Comparison of ENCODE assay signal across 8 cellular contexts in genomic region chrX:110310896-110311295, GRCh38. TPM values are rescaled to one million over a fixed set of nuclear protein-coding genes. Genes with fewer than 3 reads are reported as not detected.
A peak's percentile ranks its signal among the peaks of the same experiment; 100 is the strongest.
DNase-seq lines count a peak whose midpoint lies in the region; ATAC-seq, FAIRE-seq and TF ChIP-seq lines count a peak whose summit lies in the region.

No MANE protein-coding gene starts in this region.

- no peaks in the 10 kb centered on the region for H3K9me3 Mint-ChIP-seq in activated naive CD4-positive, alpha-beta T cell treated with anti-CD3 and anti-CD28 coated beads, Interleukin-2, amount 50 U/mL, for 72 hours

- no peak for TF ChIP-seq POLR2A in H54 (IDR thresholded peaks at IDR 0.05; ENCODE audit: low read depth, low read length)

- no peaks in the 10 kb centered on the region for H3K36me3 Mint-ChIP-seq in activated naive CD4-positive, alpha-beta T cell treated with anti-CD3 and anti-CD28 coated beads, Interleukin-2, amount 50 U/mL, for 72 hours

- ATAC-seq in HG03460 (IDR thresholded peaks at IDR 0.05; ENCODE audit: unreplicated experiment), result peak; percentile 89
- ATAC-seq in activated naive CD4-positive, alpha-beta T cell treated with anti-CD3 and anti-CD28 coated beads, Interleukin-2, amount 50 U/mL, for 72 hours, result peak; percentile 81 to 89

- DNase-seq in activated T-cell treated with anti-CD3 and anti-CD28 coated beads for 1 hour (ENCODE audit: low read depth), result peak; percentile 2
- no peak for DNase-seq in activated T-cell treated with anti-CD3 and anti-CD28 coated beads, Interleukin-2, amount 50 U/mL, for 1 hour
- peak in 1 of 2 donors; percentile 12 for DNase-seq in activated naive CD4-positive, alpha-beta T cell treated with anti-CD3 and anti-CD28 coated beads, Interleukin-2, amount 50 U/mL, for 72 hours (ENCODE audit: low spot score in 2 of 2)
- peak; percentile 11 for DNase-seq in stimulated activated naive CD4-positive, alpha-beta T cell treated with Interleukin-2 at 50 U/mL for 16 hours (lab: John Stamatoyannopoulos, UW)
- DNase-seq in MV-4-11 (lab: John Stamatoyannopoulos, UW), result no peak
- no peak for DNase-seq in H54 (ENCODE audit: insufficient read length, low spot score)
- no peak for DNase-seq in NCI-H345 treated with DMSO at 0.1 percent for 48 hours (lab: John Stamatoyannopoulos, UW; ENCODE audit: unreplicated experiment)

- H3K27ac Mint-ChIP-seq in activated naive CD4-positive, alpha-beta T cell treated with anti-CD3 and anti-CD28 coated beads, Interleukin-2, amount 50 U/mL, for 72 hours, result no peak overlapping the region

- no peak for FAIRE-seq in H54 (lab: Jason Lieb, UNC)

RNA-seq across cellular contexts. Expression of gene AMMECR1, which starts 7.0 kb away (rescaled TPM):
- total RNA-seq in activated naive CD4-positive, alpha-beta T cell treated with anti-CD3 and anti-CD28 coated beads, Interleukin-2, amount 50 U/mL, for 72 hours, result 1 to 10 TPM; 4.1 to 8.7 TPM

RNA-seq across cellular contexts. Expression of gene RTL9, which starts 47.8 kb away (rescaled TPM):
- total RNA-seq in activated naive CD4-positive, alpha-beta T cell treated with anti-CD3 and anti-CD28 coated beads, Interleukin-2, amount 50 U/mL, for 72 hours, result under 1 TPM in 1 of 2 donors, not detected in 1; 0.04 TPM

Comparison
In these comparisons a context has a peak if more than half of its experiments do, and no peak if none do; other contexts are left out.
1. DNase-seq: peak in activated T-cell treated with anti-CD3 and anti-CD28 coated beads for 1 hour (single experiment) and stimulated activated naive CD4-positive, alpha-beta T cell treated with Interleukin-2 at 50 U/mL for 16 hours (single experiment); none in activated T-cell treated with anti-CD3 and anti-CD28 coated beads, Interleukin-2, amount 50 U/mL, for 1 hour (single experiment), MV-4-11 (single experiment), H54 (single experiment) and NCI-H345 treated with DMSO at 0.1 percent for 48 hours (single experiment).